9 cellular contexts compared by ENCODE assay signal in genomic region chr7:139714163-139714901, GRCh38.
DNase-seq lines count a peak whose midpoint lies in the region; ATAC-seq, FAIRE-seq and TF ChIP-seq lines count a peak whose summit lies in the region.
"Had no signal": no experiment of that assay in that cellular context is flagged by ENCODE, and none has a peak within 500 bp of the region (broad histone marks: within the 10 kb centered on the region; RNA-seq: fewer than 3 reads in every experiment).

No MANE protein-coding gene starts in this region.

- POLR2A ChIA-PET in GM10248 (lab: Yijun Ruan, JAX), result no interaction called here

- peak; percentile 95 for ATAC-seq in GM21381 (IDR thresholded peaks at IDR 0.05; ENCODE audit: unreplicated experiment)
- peak; percentile 91 for ATAC-seq in HG03457 (IDR thresholded peaks at IDR 0.05; ENCODE audit: unreplicated experiment)

- in situ Hi-C loops in G401 (cut with HindIII; ENCODE audit: low sequenced_read_pairs), result no loop called here

- TF ChIP-seq POLR2A in H54 (IDR thresholded peaks at IDR 0.05; ENCODE audit: low read depth, low read length), result no peak

- no peak for TF ChIP-seq CTCF in GM10248 (IDR thresholded peaks at IDR 0.05; ENCODE audit: control extremely low read depth, extremely low read depth, low read depth, missing control alignments)

- peak; percentile 84 for DNase-seq in GM10248 (ENCODE audit: extremely low spot score)
- DNase-seq in iPS-NIHi11 (ENCODE audit: low spot score), result peak; percentile 52
- no peak for DNase-seq in H54 (ENCODE audit: insufficient read length, low spot score)
- DNase-seq in cerebellum (ENCODE audit: low spot score), result no peak
- no peak for DNase-seq in G401 (ENCODE audit: low spot score)
- DNase-seq in HUDEP-2 (lab: John Stamatoyannopoulos, UW; ENCODE audit: unreplicated experiment in 76 of 76), result no peak
- DNase-seq: pancreas had no signal

- FAIRE-seq in H54 (lab: Jason Lieb, UNC), result no peak
- FAIRE-seq: pancreas had no signal

- CTCF ChIA-PET in GM10248 (lab: Yijun Ruan, JAX), result interaction anchor here (1.4 to 3.6 kb wide), 4 partner anchors 11 to 68 kb away, joined by 3 to 18 read pairs (median 5); no protein-coding TSS in a partner anchor

Comparison
In these comparisons a context has a peak if more than half of its experiments do, and no peak if none do; other contexts are left out.
1. DNase-seq: peak in GM10248 (single experiment) and iPS-NIHi11 (single experiment); none in H54 (single experiment), cerebellum (single experiment), G401 (single experiment) and HUDEP-2 (0 of 76).